Comparison of ENCODE assay signal across 21 cellular contexts in genomic region chr3:115537669-115538068, GRCh38.
"Had no signal": no experiment of that assay in that cellular context is flagged by ENCODE, and none has a peak within 500 bp of the region (broad histone marks: within the 10 kb centered on the region; RNA-seq: fewer than 3 reads in every experiment).

No MANE protein-coding gene starts in this region.

- H3K4me1 ChIP-seq: adrenal gland, esophagus squamous epithelium, heart right ventricle, right lobe of liver, tibial artery had no signal

- DNase-seq: activated CD4-positive, alpha-beta T cell treated with anti-CD3 and anti-CD28 coated beads, Interleukin-2, amount 10 ng/mL, durations not matched to agents 24 days and 14 days; activated CD8-positive, alpha-beta T cell treated with anti-CD3 and anti-CD28 coated beads, Interleukin-2, amount 10 ng/mL, durations not matched to agents 7 days and 5 days; activated naive CD4-positive, alpha-beta T cell; adrenal gland; effector memory CD8-positive, alpha-beta T cell; esophagus squamous epithelium; heart right ventricle; islet precursor cell; left colon; mesenchymal stem cell; mucosa of descending colon; nucleus accumbens; right lobe of liver; stimulated activated CD4-positive, alpha-beta T cell treated with anti-CD3 and anti-CD28 coated beads, Interleukin-1b, Interleukin-23, amount 100 ng/mL, for 48 hours; stimulated activated naive CD8-positive, alpha-beta T cell treated with anti-CD3 and anti-CD28 coated beads, Interleukin-15, amount 100 ng/mL, for 72 hours; T1000; tibial artery had no signal

- H3K4me3 Mint-ChIP-seq: activated CD4-positive, alpha-beta T cell treated with anti-CD3 and anti-CD28 coated beads, Interleukin-2, amount 10 ng/mL, durations not matched to agents 24 days and 14 days; activated CD8-positive, alpha-beta T cell treated with anti-CD3 and anti-CD28 coated beads, Interleukin-2, amount 10 ng/mL, durations not matched to agents 7 days and 5 days; activated naive CD8-positive, alpha-beta T cell; central memory CD8-positive, alpha-beta T cell; effector memory CD8-positive, alpha-beta T cell; stimulated activated naive CD8-positive, alpha-beta T cell treated with anti-CD3 and anti-CD28 coated beads, Interleukin-15, amount 100 ng/mL, for 72 hours had no signal

- ATAC-seq: activated CD8-positive, alpha-beta T cell treated with anti-CD3 and anti-CD28 coated beads, Interleukin-2, amount 10 ng/mL, durations not matched to agents 7 days and 5 days; effector memory CD8-positive, alpha-beta T cell; heart right ventricle; left colon; mucosa of descending colon; right lobe of liver; stimulated activated naive CD8-positive, alpha-beta T cell treated with anti-CD3 and anti-CD28 coated beads, Interleukin-15, amount 100 ng/mL, for 72 hours had no signal

- H3K9me3 ChIP-seq: adrenal gland, esophagus squamous epithelium, heart right ventricle, mucosa of descending colon, right lobe of liver, tibial artery had no signal

- H3K4me1 Mint-ChIP-seq: activated CD4-positive, alpha-beta T cell treated with anti-CD3 and anti-CD28 coated beads, Interleukin-2, amount 10 ng/mL, durations not matched to agents 24 days and 14 days; central memory CD8-positive, alpha-beta T cell; stimulated activated naive CD8-positive, alpha-beta T cell treated with anti-CD3 and anti-CD28 coated beads, Interleukin-15, amount 100 ng/mL, for 72 hours had no signal

- H3K9me3 Mint-ChIP-seq: activated CD4-positive, alpha-beta T cell treated with anti-CD3 and anti-CD28 coated beads, Interleukin-2, amount 10 ng/mL, durations not matched to agents 24 days and 14 days; activated T-helper 2 cell treated with anti-CD3 and anti-CD28 coated beads, Interferon-gamma antibody, Interleukin-2, Interleukin-4, amounts not matched to agents 10 μg/mL and 5 μg/mL and 100 μg/mL, durations not matched to agents 14 hours and 24 hours and 36 hours; central memory CD8-positive, alpha-beta T cell; effector memory CD8-positive, alpha-beta T cell; stimulated activated naive CD8-positive, alpha-beta T cell treated with anti-CD3 and anti-CD28 coated beads, Interleukin-15, amount 100 ng/mL, for 72 hours had no signal

- H3K27me3 ChIP-seq: adrenal gland, esophagus squamous epithelium, heart right ventricle, right lobe of liver, tibial artery had no signal

- H3K36me3 Mint-ChIP-seq: activated naive CD8-positive, alpha-beta T cell had no signal

- H3K27ac Mint-ChIP-seq: activated CD4-positive, alpha-beta T cell treated with anti-CD3 and anti-CD28 coated beads, Interleukin-2, amount 10 ng/mL, durations not matched to agents 24 days and 14 days; activated CD8-positive, alpha-beta T cell treated with anti-CD3 and anti-CD28 coated beads, Interleukin-2, amount 10 ng/mL, durations not matched to agents 7 days and 5 days; activated naive CD8-positive, alpha-beta T cell; activated T-helper 2 cell treated with anti-CD3 and anti-CD28 coated beads, Interferon-gamma antibody, Interleukin-2, Interleukin-4, amounts not matched to agents 10 μg/mL and 5 μg/mL and 100 μg/mL, durations not matched to agents 14 hours and 24 hours and 36 hours; effector memory CD8-positive, alpha-beta T cell; stimulated activated naive CD8-positive, alpha-beta T cell treated with anti-CD3 and anti-CD28 coated beads, Interleukin-15, amount 100 ng/mL, for 72 hours had no signal

- H3K27ac ChIP-seq: adrenal gland, esophagus squamous epithelium, heart right ventricle, right lobe of liver, skin epidermis, tibial artery had no signal

- H3K4me3 ChIP-seq: adrenal gland, esophagus squamous epithelium, heart right ventricle, mucosa of descending colon, right lobe of liver, skin epidermis, tibial artery had no signal

- H3K36me3 ChIP-seq: adrenal gland, esophagus squamous epithelium, heart right ventricle, right lobe of liver, tibial artery had no signal
